In the genomic region with DNA sequence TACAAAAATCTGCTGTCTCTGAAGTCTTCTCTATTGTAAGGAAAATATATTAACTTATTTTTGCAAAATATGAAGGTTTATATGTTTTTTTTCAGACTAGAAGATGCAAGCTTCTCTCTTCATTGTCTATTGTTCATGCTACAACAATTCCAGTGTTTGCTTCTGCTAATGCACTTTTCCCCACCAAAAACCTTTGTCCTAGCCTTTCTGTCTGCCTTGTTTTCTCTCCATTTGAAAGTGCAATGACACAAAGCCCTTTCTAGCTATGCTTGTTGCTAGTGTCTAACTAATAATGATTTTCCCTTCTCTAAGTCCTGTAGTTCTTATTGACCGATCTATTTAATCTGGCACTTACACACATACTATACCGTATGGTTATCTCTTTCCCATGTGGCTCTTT, we compare ENCODE assay signal across 31 cellular contexts.
"Had no signal": no experiment of that assay in that cellular context is flagged by ENCODE, and none has a peak within 500 bp of the region (broad histone marks: within the 10 kb centered on the region; RNA-seq: fewer than 3 reads in every experiment).

No MANE protein-coding gene starts in this region.

- DNase-seq: activated CD4-positive, alpha-beta memory T cell treated with anti-CD3 and anti-CD28 coated beads, Interleukin-2, amount 10 ng/mL, durations not matched to agents 7 days and 5 days; activated CD4-positive, alpha-beta T cell treated with anti-CD3 and anti-CD28 coated beads for 1 hour; activated CD4-positive, alpha-beta T cell treated with anti-CD3 and anti-CD28 coated beads for 48 hours; activated CD4-positive, CD25-positive, alpha-beta regulatory T cell; activated CD8-positive, alpha-beta memory T cell treated with anti-CD3 and anti-CD28 coated beads for 24 hours; activated CD8-positive, alpha-beta memory T cell treated with anti-CD3 and anti-CD28 coated beads, Interleukin-2, amount 10 ng/mL, durations not matched to agents 7 days and 5 days; activated CD8-positive, alpha-beta memory T cell treated with anti-CD3 and anti-CD28 coated beads, Interleukin-2, amount 50 U/mL, for 48 hours; activated effector memory CD4-positive, alpha-beta T cell treated with Interleukin-2 at 50 U/mL for 16 hours; activated naive CD4-positive, alpha-beta T cell treated with anti-CD3 and anti-CD28 coated beads, Interleukin-2, amount 10 ng/mL, durations not matched to agents 7 days and 5 days; activated T-cell treated with anti-CD3 and anti-CD28 coated beads, Interleukin-2, amount 50 U/mL, for 48 hours; amniotic stem cell; aorta; brain microvascular endothelial cell; Kasumi-1; KG1; MG63; NCI-H1048; NCI-H1105 treated with DMSO at 0.1 percent for 48 hours; NCI-H1436 treated with DMSO at 0.1 percent for 48 hours; NCI-H187; NCI-H2081; NCI-H345; NCI-H524 treated with DMSO at 0.1 percent for 48 hours; SHP77; SJCRH30; T1000; WERI-Rb-1 had no signal

- H3K27me3 Mint-ChIP-seq: activated CD4-positive, alpha-beta memory T cell treated with anti-CD3 and anti-CD28 coated beads, Interleukin-2, amount 10 ng/mL, durations not matched to agents 7 days and 5 days; activated CD8-positive, alpha-beta memory T cell treated with anti-CD3 and anti-CD28 coated beads, Interleukin-2, amount 10 ng/mL, durations not matched to agents 7 days and 5 days; activated naive CD4-positive, alpha-beta T cell treated with anti-CD3 and anti-CD28 coated beads, Interleukin-2, amount 10 ng/mL, durations not matched to agents 7 days and 5 days; activated naive CD8-positive, alpha-beta T cell; central memory CD8-positive, alpha-beta T cell had no signal

- H3K4me3 Mint-ChIP-seq: activated CD4-positive, alpha-beta memory T cell treated with anti-CD3 and anti-CD28 coated beads, Interleukin-2, amount 10 ng/mL, durations not matched to agents 7 days and 5 days; activated CD8-positive, alpha-beta memory T cell treated with anti-CD3 and anti-CD28 coated beads, Interleukin-2, amount 10 ng/mL, durations not matched to agents 7 days and 5 days; activated naive CD4-positive, alpha-beta T cell treated with anti-CD3 and anti-CD28 coated beads, Interleukin-2, amount 10 ng/mL, durations not matched to agents 7 days and 5 days; activated naive CD8-positive, alpha-beta T cell; central memory CD8-positive, alpha-beta T cell had no signal

- ATAC-seq: activated CD8-positive, alpha-beta memory T cell treated with anti-CD3 and anti-CD28 coated beads, Interleukin-2, amount 10 ng/mL, durations not matched to agents 7 days and 5 days; Panc1 had no signal

- H3K27ac Mint-ChIP-seq: activated CD4-positive, alpha-beta memory T cell treated with anti-CD3 and anti-CD28 coated beads, Interleukin-2, amount 10 ng/mL, durations not matched to agents 7 days and 5 days; activated CD8-positive, alpha-beta memory T cell treated with anti-CD3 and anti-CD28 coated beads, Interleukin-2, amount 10 ng/mL, durations not matched to agents 7 days and 5 days; activated naive CD4-positive, alpha-beta T cell treated with anti-CD3 and anti-CD28 coated beads, Interleukin-2, amount 10 ng/mL, durations not matched to agents 7 days and 5 days; activated naive CD8-positive, alpha-beta T cell had no signal

- H3K36me3 Mint-ChIP-seq: activated CD8-positive, alpha-beta memory T cell treated with anti-CD3 and anti-CD28 coated beads, Interleukin-2, amount 10 ng/mL, durations not matched to agents 7 days and 5 days; activated naive CD4-positive, alpha-beta T cell treated with anti-CD3 and anti-CD28 coated beads, Interleukin-2, amount 10 ng/mL, durations not matched to agents 7 days and 5 days; activated naive CD8-positive, alpha-beta T cell had no signal

- H3K4me1 Mint-ChIP-seq: activated CD4-positive, alpha-beta memory T cell treated with anti-CD3 and anti-CD28 coated beads, Interleukin-2, amount 10 ng/mL, durations not matched to agents 7 days and 5 days; activated CD8-positive, alpha-beta memory T cell treated with anti-CD3 and anti-CD28 coated beads, Interleukin-2, amount 10 ng/mL, durations not matched to agents 7 days and 5 days; activated naive CD4-positive, alpha-beta T cell treated with anti-CD3 and anti-CD28 coated beads, Interleukin-2, amount 10 ng/mL, durations not matched to agents 7 days and 5 days; central memory CD8-positive, alpha-beta T cell had no signal

- H3K27ac ChIP-seq: brain microvascular endothelial cell, SJCRH30, SK-N-MC, WERI-Rb-1 had no signal
